12 cellular contexts compared by ENCODE assay signal in genomic region chr17:68381076-68381900, GRCh38.
DNase-seq lines count a peak whose midpoint lies in the region; ATAC-seq, FAIRE-seq and TF ChIP-seq lines count a peak whose summit lies in the region.
"Had no signal": no experiment of that assay in that cellular context is flagged by ENCODE, and none has a peak within 500 bp of the region (broad histone marks: within the 10 kb centered on the region; RNA-seq: fewer than 3 reads in every experiment).

No MANE protein-coding gene starts in this region.

- H3K4me1 Mint-ChIP-seq in dendritic cell treated with granulocyte-macrophage colony-stimulating factor and Interleukin-4, amounts not matched to agents 40 ng/mL and 50 ng/mL, for 4 days (ENCODE audit: low read depth), result peaks cover 49% of the 10 kb centered on the region

- TF ChIP-seq POLR2A in sigmoid colon (IDR thresholded peaks at IDR 0.05), result no peak

- 76 to 78% methylated on average over 15 of the region's 15 CpGs for WGBS in sigmoid colon, 2 donors

- H3K27ac Mint-ChIP-seq in dendritic cell treated with granulocyte-macrophage colony-stimulating factor and Interleukin-4, amounts not matched to agents 40 ng/mL and 50 ng/mL, for 4 days, result peak overlapping the region; percentile 76

- peaks cover 0 to 29% (median 27%) of the 10 kb centered on the region in 4 donors for H3K4me1 ChIP-seq in sigmoid colon

- TF ChIP-seq CTCF in sigmoid colon (IDR thresholded peaks at IDR 0.05), result no peak

- no peaks in the 10 kb centered on the region for H3K27me3 Mint-ChIP-seq in dendritic cell treated with granulocyte-macrophage colony-stimulating factor and Interleukin-4, amounts not matched to agents 40 ng/mL and 50 ng/mL, for 4 days

- H3K4me3 ChIP-seq in sigmoid colon, result no peak overlapping the region
- H3K4me3 ChIP-seq: prostate gland had no signal

- peak; percentile 42 for FAIRE-seq in HTR-8/SVneo (lab: Jason Lieb, UNC)
- FAIRE-seq: A204.1, endometrium had no signal

- no peaks in the 10 kb centered on the region for H3K9me3 ChIP-seq in sigmoid colon
- H3K9me3 ChIP-seq: prostate gland had no signal

- no peaks in the 10 kb centered on the region for H3K36me3 Mint-ChIP-seq in dendritic cell treated with granulocyte-macrophage colony-stimulating factor and Interleukin-4, amounts not matched to agents 40 ng/mL and 50 ng/mL, for 4 days (ENCODE audit: low read depth)

- intact Hi-C loops in dendritic cell treated with granulocyte-macrophage colony-stimulating factor and Interleukin-4, amounts not matched to agents 40 ng/mL and 50 ng/mL, for 4 days (cut with micrococcal nuclease), result no loop called here
- intact Hi-C loops in sigmoid colon (cut with DNase I), result loop anchor here (5.0 kb wide), 1 partner anchor 81 kb away; no protein-coding TSS in a partner anchor

- no peaks in the 10 kb centered on the region for H3K36me3 ChIP-seq in sigmoid colon
- H3K36me3 ChIP-seq: prostate gland had no signal

- H3K27ac ChIP-seq in sigmoid colon, result no peak overlapping the region

- no peak for TF ChIP-seq EP300 in sigmoid colon (IDR thresholded peaks at IDR 0.05)

- H3K4me3 Mint-ChIP-seq in dendritic cell treated with granulocyte-macrophage colony-stimulating factor and Interleukin-4, amounts not matched to agents 40 ng/mL and 50 ng/mL, for 4 days, result no peak overlapping the region

- no peaks in the 10 kb centered on the region for H3K27me3 ChIP-seq in sigmoid colon

- DNase-seq in NCI-H2029 (lab: John Stamatoyannopoulos, UW) (peak; percentile 60), NCI-H2029 treated with DMSO at 0.1 percent for 48 hours (lab: John Stamatoyannopoulos, UW) (no peak), HTR-8/SVneo (ENCODE audit: insufficient read length, low spot score) (peak; percentile 90), sigmoid colon (peak; percentile 17), AML-193 (lab: John Stamatoyannopoulos, UW) (no peak)
- DNase-seq: MM.1S had no signal

- ATAC-seq in HG03457 (IDR thresholded peaks at IDR 0.05; ENCODE audit: unreplicated experiment) (no peak), GM19324 (IDR thresholded peaks at IDR 0.05; ENCODE audit: low FRiP score, unreplicated experiment) (no peak)

- no peaks in the 10 kb centered on the region for H3K9me3 Mint-ChIP-seq in dendritic cell treated with granulocyte-macrophage colony-stimulating factor and Interleukin-4, amounts not matched to agents 40 ng/mL and 50 ng/mL, for 4 days

Comparison
In these comparisons a context has a peak if more than half of its experiments do, and no peak if none do; other contexts are left out.
1. DNase-seq: peak in NCI-H2029 (single experiment), HTR-8/SVneo (single experiment) and sigmoid colon (single experiment); none in NCI-H2029 treated with DMSO at 0.1 percent for 48 hours (single experiment) and AML-193 (0 of 2).